Comparison of ENCODE assay signal across 6 cellular contexts in genomic region chr1:220412382-220412781, GRCh38.
DNase-seq lines count a peak whose midpoint lies in the region; ATAC-seq, FAIRE-seq and TF ChIP-seq lines count a peak whose summit lies in the region.
"Not testable (repeated sequence)": the region's sequence is repeated elsewhere in the genome, so short reads cannot be mapped to it uniquely, and the experiment has no call there.

No MANE protein-coding gene starts in this region.

- H3K4me3 Mint-ChIP-seq in chondrocyte (ENCODE audit: unreplicated experiment), result not testable (repeated sequence)

- not testable (repeated sequence) for H3K4ac ChIP-seq in mesenchymal stem cell (ENCODE audit: low read depth in 1 of 2, low read length in 2 of 2); neuronal stem cell (ENCODE audit: low read length); trophoblast cell (ENCODE audit: low read depth, low read length)

- 88% methylated on average over 19 of the region's 19 CpGs for WGBS in right cardiac atrium
- WGBS in mesenchymal stem cell, result 91% methylated on average over 16 of the region's 19 CpGs
- WGBS in neuronal stem cell (ENCODE audit: extremely low coverage in 2 of 2, insufficient read length in 2 of 2, insufficient replicate concordance in 1 of 2), 2 donors, result no CpG with 5 or more reads among the region's 19 CpGs
- WGBS in trophoblast cell (ENCODE audit: extremely low coverage, insufficient coverage, insufficient read length), result no CpG with 5 or more reads among the region's 19 CpGs

- not testable (repeated sequence) for H3K27me3 Mint-ChIP-seq in chondrocyte (ENCODE audit: low read depth)

- not testable (repeated sequence) for H3K4me2 ChIP-seq in mesenchymal stem cell (ENCODE audit: low read length, poor library complexity, severe bottlenecking); neuronal stem cell (ENCODE audit: insufficient read depth, low read length, poor library complexity, severe bottlenecking); trophoblast cell (ENCODE audit: low read length)

- H2AFZ ChIP-seq in mesenchymal stem cell (ENCODE audit: low read depth, low read length); neuronal stem cell (ENCODE audit: low read length); trophoblast cell (ENCODE audit: insufficient read depth, low read length, poor library complexity): not testable (repeated sequence)

- H3K4me3 ChIP-seq in right cardiac atrium (ENCODE audit: low read length); kidney (ENCODE audit: low read length in 2 of 2); mesenchymal stem cell (ENCODE audit: insufficient read depth in 1 of 2, low read depth in 1 of 2, low read length in 2 of 2); neuronal stem cell (ENCODE audit: low read length in 2 of 2); trophoblast cell (ENCODE audit: low read depth, low read length): not testable (repeated sequence)

- H3K9me3 ChIP-seq in right cardiac atrium (ENCODE audit: control insufficient read depth, low read length); kidney (ENCODE audit: control insufficient read depth in 1 of 2, low read length in 2 of 2); mesenchymal stem cell (ENCODE audit: control insufficient read depth, low read length); neuronal stem cell (replicated peaks in 1 of 2; ENCODE audit: control insufficient read depth in 2 of 2, insufficient read depth in 1 of 2, low read depth in 1 of 2, low read length in 2 of 2); trophoblast cell (ENCODE audit: insufficient read depth, low read depth, low read length): not testable (repeated sequence)

- TF ChIP-seq CTCF in chondrocyte (IDR thresholded peaks at IDR 0.05); kidney (IDR thresholded peaks at IDR 0.05; ENCODE audit: borderline replicate concordance, extremely low read depth, insufficient read depth): not testable (repeated sequence)

- not testable (repeated sequence) for H3K27me3 ChIP-seq in right cardiac atrium (ENCODE audit: control insufficient read depth, insufficient read depth); mesenchymal stem cell (ENCODE audit: control insufficient read depth in 1 of 2, insufficient read depth in 1 of 2, low read length in 2 of 2); neuronal stem cell (ENCODE audit: control insufficient read depth in 3 of 3, insufficient read depth in 3 of 3, low read depth in 1 of 3, low read length in 3 of 3); trophoblast cell (ENCODE audit: insufficient read depth, low read length)

- H3K4me1 Mint-ChIP-seq in chondrocyte (ENCODE audit: low read depth), result peaks cover 11% of the 10 kb centered on the region

- H3K9me3 Mint-ChIP-seq in chondrocyte (ENCODE audit: low read depth), result not testable (repeated sequence)

- H3K18ac ChIP-seq in mesenchymal stem cell (ENCODE audit: low read depth in 1 of 2, low read length in 2 of 2); neuronal stem cell (ENCODE audit: low read length); trophoblast cell (ENCODE audit: low read length): not testable (repeated sequence)

- H4K12ac ChIP-seq in trophoblast cell (ENCODE audit: low read depth, low read length), result not testable (repeated sequence)

- H3K79me2 ChIP-seq in trophoblast cell (ENCODE audit: control insufficient read depth, insufficient read depth, low read length, poor library complexity), result not testable (repeated sequence)

- peak overlapping the region; percentile 23 for H2BK15ac ChIP-seq in mesenchymal stem cell (ENCODE audit: low read depth, poor library complexity, severe bottlenecking)
- not testable (repeated sequence) for H2BK15ac ChIP-seq in neuronal stem cell (ENCODE audit: low read length)

- ATAC-seq in right cardiac atrium, result not testable (repeated sequence)

- not testable (repeated sequence) for H3K14ac ChIP-seq in mesenchymal stem cell (ENCODE audit: low read length in 2 of 2); neuronal stem cell (ENCODE audit: low read length); trophoblast cell (ENCODE audit: low read length)

- H3K4me1 ChIP-seq in right cardiac atrium (ENCODE audit: control insufficient read depth, insufficient read depth, low read length); kidney (ENCODE audit: control insufficient read depth in 1 of 2, insufficient read depth in 1 of 2, low read depth in 1 of 2, low read length in 2 of 2); mesenchymal stem cell (ENCODE audit: control insufficient read depth, insufficient read depth, low read depth, low read length): not testable (repeated sequence)
- H3K4me1 ChIP-seq in neuronal stem cell (ENCODE audit: control insufficient read depth in 2 of 2, insufficient read depth in 1 of 2, low read depth in 1 of 2, low read length in 2 of 2), result peaks cover 6 to 12% of the 10 kb centered on the region in 2 donors
- H3K4me1 ChIP-seq in trophoblast cell (ENCODE audit: control insufficient read depth in 1 of 2, insufficient read depth in 2 of 2, low read length in 2 of 2), result peaks cover 11% of the 10 kb centered on the region in 2 experiments

- intact Hi-C loops in right cardiac atrium (cut with DNase I); kidney (cut with DNase I): not testable (repeated sequence)

- H3K36me3 ChIP-seq in kidney (ENCODE audit: control insufficient read depth in 1 of 2, insufficient read depth in 2 of 2, low read length in 2 of 2); mesenchymal stem cell (ENCODE audit: control insufficient read depth in 1 of 2, insufficient read depth in 2 of 2, low read depth in 1 of 2, low read length in 2 of 2); neuronal stem cell (replicated peaks in 1 of 2; ENCODE audit: control insufficient read depth in 2 of 2, insufficient read depth in 2 of 2, low read length in 2 of 2); trophoblast cell (ENCODE audit: control insufficient read depth in 1 of 2, insufficient read depth in 2 of 2, low read length in 2 of 2): not testable (repeated sequence)

- H4K91ac ChIP-seq in mesenchymal stem cell (ENCODE audit: low read length); neuronal stem cell (ENCODE audit: low read depth, low read length, poor library complexity); trophoblast cell (ENCODE audit: low read depth, low read length): not testable (repeated sequence)

- H2BK120ac ChIP-seq in mesenchymal stem cell (ENCODE audit: low read depth, low read length); neuronal stem cell (ENCODE audit: low read depth, low read length); trophoblast cell (ENCODE audit: insufficient read depth, low read length, poor library complexity): not testable (repeated sequence)

- not testable (repeated sequence) for FAIRE-seq in kidney (lab: Jason Lieb, UNC)

- not testable (repeated sequence) for H3K23ac ChIP-seq in mesenchymal stem cell (ENCODE audit: low read length in 2 of 2); neuronal stem cell (ENCODE audit: low read depth, low read length, poor library complexity); trophoblast cell (ENCODE audit: low read length)

- H3K27ac ChIP-seq in right cardiac atrium (ENCODE audit: low read length); kidney (ENCODE audit: low read depth in 2 of 2, low read length in 2 of 2); mesenchymal stem cell (ENCODE audit: low read length, poor library complexity, severe bottlenecking); neuronal stem cell (replicated peaks; ENCODE audit: low read length); trophoblast cell (ENCODE audit: low read depth, low read length): not testable (repeated sequence)

- H3K79me1 ChIP-seq in mesenchymal stem cell (replicated peaks; ENCODE audit: low read length, poor library complexity, severe bottlenecking); neuronal stem cell (ENCODE audit: low read depth, low read length); trophoblast cell (ENCODE audit: low read length): not testable (repeated sequence)

- H3K9ac ChIP-seq in kidney (ENCODE audit: low read length in 2 of 2); mesenchymal stem cell (ENCODE audit: low read length); neuronal stem cell (ENCODE audit: low read depth, low read length, poor library complexity); trophoblast cell (ENCODE audit: low read length): not testable (repeated sequence)

- DNase-seq in chondrocyte (ENCODE audit: low spot score) (peak; percentile 78), right cardiac atrium (peak in 2 of 3 donors; percentile 22 to 28), kidney (peak; percentile 45)
- DNase-seq in mesenchymal stem cell; neuronal stem cell (ENCODE audit: low spot score); trophoblast cell: not testable (repeated sequence)

- not testable (repeated sequence) for H3K27ac Mint-ChIP-seq in chondrocyte (ENCODE audit: unreplicated experiment)

- not testable (repeated sequence) for H2BK12ac ChIP-seq in mesenchymal stem cell (ENCODE audit: low read length in 2 of 2)
- H2BK12ac ChIP-seq in neuronal stem cell (ENCODE audit: low read length) (peak overlapping the region; percentile 8), trophoblast cell (ENCODE audit: low read length) (peak overlapping the region; percentile 71)

- not testable (repeated sequence) for H3K36me3 Mint-ChIP-seq in chondrocyte (ENCODE audit: low read depth)

- not testable (repeated sequence) for H4K8ac ChIP-seq in mesenchymal stem cell (ENCODE audit: low read length); neuronal stem cell (ENCODE audit: low read depth, low read length); trophoblast cell (ENCODE audit: low read depth, low read length)

- H2BK5ac ChIP-seq in mesenchymal stem cell (ENCODE audit: low read depth, low read length, poor library complexity, severe bottlenecking); neuronal stem cell (ENCODE audit: low read length); trophoblast cell (ENCODE audit: low read depth, low read length, poor library complexity): not testable (repeated sequence)

- H2AK5ac ChIP-seq in mesenchymal stem cell (ENCODE audit: low read length, severe bottlenecking); neuronal stem cell (ENCODE audit: low read depth, low read length); trophoblast cell (ENCODE audit: low read length): not testable (repeated sequence)
